Comparison of ENCODE assay signal across 12 cellular contexts in genomic region chr17:77610518-77610893, GRCh38.
DNase-seq lines count a peak whose midpoint lies in the region; ATAC-seq and TF ChIP-seq lines count a peak whose summit lies in the region.
"Had no signal": no experiment of that assay in that cellular context is flagged by ENCODE, and none has a peak within 500 bp of the region (broad histone marks: within the 10 kb centered on the region; RNA-seq: fewer than 3 reads in every experiment).

No MANE protein-coding gene starts in this region.

- 40 to 47% methylated on average over 5 of the region's 5 CpGs for WGBS in GM23248 (ENCODE audit: low coverage in 1 of 2, low lambda C conversion rate in 2 of 2, missing lambda C conversion rate in 2 of 2), 2 experiments
- 26 to 44% (median 41%) methylated on average over 5 of the region's 5 CpGs for WGBS in spleen, 5 donors

- 0 out of 2 replicates have a peak, but pooled peaks cover 6% of the 10 kb centered on the region for H3F3A ChIP-seq in GM23248 (ENCODE audit: insufficient read depth)

- H3K36me3 ChIP-seq in GM23248 (ENCODE audit: low read depth): no peaks in the 10 kb centered on the region
- no peaks in the 10 kb centered on the region for H3K36me3 ChIP-seq in spleen

- H3K27me3 ChIP-seq in GM23248 (replicated peaks; ENCODE audit: insufficient read depth): peaks cover 24% of the 10 kb centered on the region
- H3K27me3 ChIP-seq in spleen (replicated peaks in 1 of 7): no peaks in the 10 kb centered on the region

- no peaks in the 10 kb centered on the region for H3K27me3 Mint-ChIP-seq in T-helper 17 cell

- H3K4me3 Mint-ChIP-seq in T-helper 17 cell: peak overlapping the region; percentile 72

- H3K27ac Mint-ChIP-seq in T-helper 17 cell: peak overlapping the region; percentile 83

- peak overlapping the region; percentile 40 for H2AFZ ChIP-seq in GM23248

- H3K4me2 ChIP-seq in GM23248 (ENCODE audit: unreplicated experiment): peak overlapping the region; percentile 26
- H3K4me2 ChIP-seq: KMS-11 had no signal

- H3K9me3 ChIP-seq in GM23248 (ENCODE audit: low read depth) (no peaks in the 10 kb centered on the region), T-helper 17 cell (ENCODE audit: control insufficient read depth, low read length, poor library complexity, severe bottlenecking) (no peaks in the 10 kb centered on the region), spleen (no peaks in the 10 kb centered on the region)

- H4K20me1 ChIP-seq in GM23248 (ENCODE audit: insufficient read depth): no peaks in the 10 kb centered on the region

- intact Hi-C loops in spleen (cut with DNase I; ENCODE audit: low total_unique reads): no loop called here

- H3K79me2 ChIP-seq in GM23248 (ENCODE audit: insufficient read depth): no peaks in the 10 kb centered on the region

- H3K4me3 ChIP-seq in GM23248 (peak overlapping the region; percentile 14; the same call in 1 of the 2 replicates), spleen (peak overlapping the region in 6 of 8 donors; percentile 8 to 57 (median 19))

- peak; percentile 48 for ATAC-seq in T-helper 17 cell

- in situ Hi-C loops in GM23248 (cut with MboI): no loop called here

- no peak for TF ChIP-seq POLR2A in spleen (IDR thresholded peaks at IDR 0.05)

- H3K9ac ChIP-seq in GM23248: no peak overlapping the region
- H3K9ac ChIP-seq: KMS-11 had no signal

- no peak for TF ChIP-seq CTCF in spleen (IDR thresholded peaks at IDR 0.05 in 8 of 11, conservative IDR thresholded peaks at IDR 0.05 in 3 of 11)

- H3K27ac ChIP-seq in GM23248: no peak overlapping the region
- H3K27ac ChIP-seq in spleen: peak overlapping the region in 6 of 8 donors; percentile 23 to 65 (median 44)
- H3K27ac ChIP-seq: KMS-11 had no signal

- H3K4me1 ChIP-seq in GM23248 (ENCODE audit: insufficient read depth) (peaks cover 16% of the 10 kb centered on the region), spleen (peaks cover 4 to 20% (median 13%) of the 10 kb centered on the region in 6 donors)

- H3K36me3 Mint-ChIP-seq in T-helper 17 cell (ENCODE audit: low read depth): no peaks in the 10 kb centered on the region

- DNase-seq in GM23248 (no peak), T-helper 17 cell (no peak), germinal center (ENCODE audit: low spot score) (peak; percentile 26), spleen (no peak), NCI-H1105 treated with DMSO at 0.1 percent for 48 hours (lab: John Stamatoyannopoulos, UW) (no peak), GOT3 (lab: John Stamatoyannopoulos, UW) (no peak), activated gamma-delta T cell (lab: John Stamatoyannopoulos, UW) (no peak), GF-D8 (lab: John Stamatoyannopoulos, UW) (no peak)
- DNase-seq: NCI-H2227 treated with DMSO at 0.1 percent for 48 hours, right cardiac atrium, SHP77 had no signal

- peaks cover 20% of the 10 kb centered on the region for H3K4me1 Mint-ChIP-seq in T-helper 17 cell

- no peaks in the 10 kb centered on the region for H3K9me2 ChIP-seq in GM23248 (ENCODE audit: insufficient read depth)
